8 cellular contexts compared by ENCODE assay signal in genomic region chr12:113333877-113334785, GRCh38. TPM values are rescaled to one million over a fixed set of nuclear protein-coding genes. Genes with fewer than 3 reads are reported as not detected.
DNase-seq lines count a peak whose midpoint lies in the region; TF ChIP-seq lines count a peak whose summit lies in the region.

No MANE protein-coding gene starts in this region.

- peaks cover 23% of the 10 kb centered on the region for H3K4me1 Mint-ChIP-seq in activated CD4-positive, alpha-beta T cell treated with anti-CD3 and anti-CD28 coated beads, Interleukin-2, amount 10 ng/mL, durations not matched to agents 24 days and 14 days
- peaks cover 45% of the 10 kb centered on the region for H3K4me1 Mint-ChIP-seq in activated naive CD8-positive, alpha-beta T cell (ENCODE audit: low read depth)

- no peaks in the 10 kb centered on the region for H3K9me2 ChIP-seq in hepatocyte (replicated peaks; ENCODE audit: insufficient read depth)

- intact Hi-C loops in activated CD4-positive, alpha-beta T cell treated with anti-CD3 and anti-CD28 coated beads, Interleukin-2, amount 10 ng/mL, durations not matched to agents 24 days and 14 days (cut with micrococcal nuclease), result loop anchor here (2.0 to 10.0 kb wide), 2 partner anchors 113 to 359 kb away; partner anchors contain the start of genes OAS2 and TPCN1

- H3K9ac ChIP-seq in HUES6 (ENCODE audit: low read length), result peak overlapping the region; percentile 57
- H3K9ac ChIP-seq in skeletal muscle satellite cell (ENCODE audit: low read depth, low read length), result peak overlapping the region; percentile 82

- H3K36me3 ChIP-seq in HUES6 (ENCODE audit: control insufficient read depth, insufficient read depth, low read length) (peaks cover 8% of the 10 kb centered on the region; the same call in 1 of the 2 replicates), hepatocyte (replicated peaks; ENCODE audit: insufficient read depth, low read depth) (no peaks in the 10 kb centered on the region), skeletal muscle satellite cell (ENCODE audit: insufficient read depth, low read length) (peaks cover 6% of the 10 kb centered on the region)

- H3K4me3 ChIP-seq in HUES6 (ENCODE audit: low read depth, low read length) (peak overlapping the region; percentile 82), hepatocyte (peak overlapping the region; percentile 55), skeletal muscle satellite cell (ENCODE audit: low read length) (peak overlapping the region; percentile 73)

- H3K4me2 ChIP-seq in hepatocyte (peak overlapping the region; percentile 77), skeletal muscle satellite cell (ENCODE audit: low read length) (peak overlapping the region; percentile 84)

- H3K79me2 ChIP-seq in hepatocyte, result no peaks in the 10 kb centered on the region

- peak overlapping the region; percentile 97 for H3K4me3 Mint-ChIP-seq in activated CD4-positive, alpha-beta T cell treated with anti-CD3 and anti-CD28 coated beads, Interleukin-2, amount 10 ng/mL, durations not matched to agents 24 days and 14 days
- peak overlapping the region; percentile 92 for H3K4me3 Mint-ChIP-seq in activated naive CD8-positive, alpha-beta T cell

- no peak overlapping the region for H3K27ac ChIP-seq in HUES6 (ENCODE audit: low read depth, low read length)
- peak overlapping the region; percentile 15 for H3K27ac ChIP-seq in hepatocyte

- no peaks in the 10 kb centered on the region for H3K27me3 Mint-ChIP-seq in activated CD4-positive, alpha-beta T cell treated with anti-CD3 and anti-CD28 coated beads, Interleukin-2, amount 10 ng/mL, durations not matched to agents 24 days and 14 days
- no peaks in the 10 kb centered on the region for H3K27me3 Mint-ChIP-seq in activated naive CD8-positive, alpha-beta T cell

- peak overlapping the region; percentile 55 for H2AFZ ChIP-seq in hepatocyte

- TF ChIP-seq CTCF in hepatocyte (IDR thresholded peaks at IDR 0.05; ENCODE audit: poor library complexity), result no peak

- H3K27me3 ChIP-seq in HUES6 (ENCODE audit: control insufficient read depth, insufficient read depth, low read length) (peaks cover 10% of the 10 kb centered on the region), hepatocyte (no peaks in the 10 kb centered on the region), skeletal muscle satellite cell (ENCODE audit: control insufficient read depth, insufficient read depth, low read length) (peaks cover 2% of the 10 kb centered on the region)

- no peaks in the 10 kb centered on the region for H4K20me1 ChIP-seq in hepatocyte (ENCODE audit: insufficient read depth, poor library complexity, severe bottlenecking)

- no peaks in the 10 kb centered on the region for H3K9me3 Mint-ChIP-seq in activated CD4-positive, alpha-beta T cell treated with anti-CD3 and anti-CD28 coated beads, Interleukin-2, amount 10 ng/mL, durations not matched to agents 24 days and 14 days
- no peaks in the 10 kb centered on the region for H3K9me3 Mint-ChIP-seq in activated naive CD8-positive, alpha-beta T cell (ENCODE audit: low read depth)

- WGBS in hepatocyte (ENCODE audit: low lambda C conversion rate, missing lambda C conversion rate), result 47% methylated on average over 27 of the region's 27 CpGs

- H3K9me3 ChIP-seq in HUES6 (ENCODE audit: control insufficient read depth, insufficient read depth, low read depth, low read length) (no peaks in the 10 kb centered on the region), hepatocyte (ENCODE audit: low read depth) (no peaks in the 10 kb centered on the region), skeletal muscle satellite cell (replicated peaks; ENCODE audit: low read length) (no peaks in the 10 kb centered on the region)

- peak overlapping the region; percentile 78 for H3K27ac Mint-ChIP-seq in activated CD4-positive, alpha-beta T cell treated with anti-CD3 and anti-CD28 coated beads, Interleukin-2, amount 10 ng/mL, durations not matched to agents 24 days and 14 days
- peak overlapping the region; percentile 76 for H3K27ac Mint-ChIP-seq in activated naive CD8-positive, alpha-beta T cell

- H3K4me1 ChIP-seq in HUES6 (ENCODE audit: control insufficient read depth, insufficient read depth, low read length), result 0 out of 2 replicates have a peak, but pooled peaks cover 8% of the 10 kb centered on the region
- H3K4me1 ChIP-seq in hepatocyte (ENCODE audit: insufficient read depth), result peaks cover 12% of the 10 kb centered on the region
- H3K4me1 ChIP-seq in skeletal muscle satellite cell (ENCODE audit: control insufficient read depth, insufficient read depth, low read length), result peaks cover 13% of the 10 kb centered on the region

- H3K36me3 Mint-ChIP-seq in activated CD4-positive, alpha-beta T cell treated with anti-CD3 and anti-CD28 coated beads, Interleukin-2, amount 10 ng/mL, durations not matched to agents 24 days and 14 days (ENCODE audit: low read depth), result peaks cover 21% of the 10 kb centered on the region
- peaks cover 3% of the 10 kb centered on the region for H3K36me3 Mint-ChIP-seq in activated naive CD8-positive, alpha-beta T cell

- peak; percentile 74 for DNase-seq in activated CD4-positive, alpha-beta T cell treated with anti-CD3 and anti-CD28 coated beads, Interleukin-2, amount 10 ng/mL, durations not matched to agents 24 days and 14 days
- DNase-seq in activated CD4-positive, alpha-beta T cell treated with anti-CD3 and anti-CD28 coated beads for 48 hours, result no peak
- DNase-seq in hepatocyte (ENCODE audit: low spot score), result no peak
- no peak for DNase-seq in DMS153 (lab: John Stamatoyannopoulos, UW)
- DNase-seq in GM03348 (ENCODE audit: low spot score), result no peak

RNA-seq across cellular contexts. Expression of gene SLC8B1, which starts 0.8 kb away (rescaled TPM):
- total RNA-seq in activated CD4-positive, alpha-beta T cell treated with anti-CD3 and anti-CD28 coated beads, Interleukin-2, amount 10 ng/mL, durations not matched to agents 24 days and 14 days, result 19.5 and 20.0 TPM in 2 replicates
- 15.4 and 19.7 TPM in 2 replicates for total RNA-seq in hepatocyte
- polyA plus RNA-seq in hepatocyte, result 17.9 and 21.8 TPM in 2 replicates
- total RNA-seq in skeletal muscle satellite cell (2012; rRNA removed), result 8.3 and 10.1 TPM in 2 replicates

RNA-seq across cellular contexts. Expression of gene PLBD2, which starts 24.3 kb away (rescaled TPM):
- total RNA-seq in activated CD4-positive, alpha-beta T cell treated with anti-CD3 and anti-CD28 coated beads, Interleukin-2, amount 10 ng/mL, durations not matched to agents 24 days and 14 days, result 16.0 and 16.3 TPM in 2 replicates
- 19.1 and 32.5 TPM in 2 replicates for total RNA-seq in hepatocyte
- 40.5 and 47.6 TPM in 2 replicates for polyA plus RNA-seq in hepatocyte
- total RNA-seq in skeletal muscle satellite cell (2012; rRNA removed), result 31.7 and 39.5 TPM in 2 replicates
